In genomic region chr4:1342003-1342402, GRCh38 we compare ENCODE assay signal across 33 cellular contexts. TPM values are rescaled to one million over a fixed set of nuclear protein-coding genes. Genes with fewer than 3 reads are reported as not detected.
DNase-seq lines count a peak whose midpoint lies in the region; ATAC-seq, FAIRE-seq and TF ChIP-seq lines count a peak whose summit lies in the region.
"Had no signal": no experiment of that assay in that cellular context is flagged by ENCODE, and none has a peak within 500 bp of the region (broad histone marks: within the 10 kb centered on the region; RNA-seq: fewer than 3 reads in every experiment).

No MANE protein-coding gene starts in this region.

- H3K4me2 ChIP-seq in K562 (ENCODE audit: insufficient read depth, low read length), result no peak overlapping the region

- WGBS in K562 (ENCODE audit: insufficient coverage, low coverage, missing lambda C conversion rate), result 95% methylated on average over 1 of the region's 1 CpG
- 95 to 98% (median 97%) methylated on average over 1 of the region's 1 CpG for WGBS in ovary, 3 donors

- intact Hi-C loops in K562 (cut with micrococcal nuclease), result no loop called here
- intact Hi-C loops in kidney (cut with DNase I), result no loop called here
- intact Hi-C loops in ovary (cut with DNase I), result loop anchor here in 1 of 4 donors (10.0 kb wide), 1 partner anchor 167 kb away; the partner anchor contains the start of gene SPON2

- H3K27me3 ChIP-seq in K562 (ENCODE audit: control insufficient read depth in 2 of 2, insufficient read depth in 2 of 2, low read length in 2 of 2), result no peaks in the 10 kb centered on the region
- H3K27me3 ChIP-seq in ovary, result no peaks in the 10 kb centered on the region
- no peaks in the 10 kb centered on the region for H3K27me3 ChIP-seq in SJCRH30
- no peaks in the 10 kb centered on the region for H3K27me3 ChIP-seq in H7 (ENCODE audit: control insufficient read depth, insufficient read depth, low read length)
- H3K27me3 ChIP-seq: ascending aorta, cardiac muscle cell, heart right ventricle, Peyer's patch, suprapubic skin, upper lobe of right lung had no signal

- no peak for DNase-seq in activated T-cell treated with anti-CD3 and anti-CD28 coated beads, Interleukin-2, amount 50 U/mL, for 72 hours
- DNase-seq in activated T-cell treated with anti-CD3 and anti-CD28 coated beads for 4 hours (no peak), K562 (ENCODE audit: extremely low read depth in 1 of 4, low spot score in 3 of 4) (no peak), kidney (peak; percentile 2), ovary (no peak), SJCRH30 (no peak), OCI-M1 (lab: John Stamatoyannopoulos, UW) (no peak), H7 (no peak)
- DNase-seq: activated gamma-delta T cell; activated naive CD8-positive, alpha-beta T cell treated with anti-CD3 and anti-CD28 coated beads, Interleukin-2, amount 10 ng/mL, durations not matched to agents 7 days and 5 days; cortex of kidney; EL; foreskin melanocyte; heart right ventricle; KG1; kidney glomerular epithelial cell; lower lobe of right lung; MV-4-11; naive thymus-derived CD8-positive, alpha-beta T cell; NCI-H1694; occipital lobe; Peyer's patch; SHP77; stimulated activated naive CD4-positive, alpha-beta T cell; upper lobe of right lung had no signal

- H3K4me3 ChIP-seq in K562, result no peak overlapping the region
- no peak overlapping the region for H3K4me3 ChIP-seq in kidney (ENCODE audit: low read length in 2 of 2)
- H3K4me3 ChIP-seq in ovary, result no peak overlapping the region
- no peak overlapping the region for H3K4me3 ChIP-seq in SJCRH30
- H3K4me3 ChIP-seq in H7 (ENCODE audit: insufficient read depth, low read depth, low read length), result no peak overlapping the region
- H3K4me3 ChIP-seq: ascending aorta, cardiac muscle cell, heart right ventricle, lower lobe of right lung, Peyer's patch, suprapubic skin, upper lobe of right lung had no signal

- peaks cover 36% of the 10 kb centered on the region for H3K4me1 Mint-ChIP-seq in activated T-cell treated with anti-CD3 and anti-CD28 coated beads, Interleukin-2, amount 50 U/mL, for 72 hours (ENCODE audit: low read depth)

- no TSS peak for BruUV-seq in K562 (replicated peaks; lab: Mats Ljungman, UMichigan)

- H3K36me3 ChIP-seq in K562 (ENCODE audit: control insufficient read depth, insufficient read depth, low read length), result peaks cover 45% of the 10 kb centered on the region; the same call in 2 of the 3 replicates
- H3K36me3 ChIP-seq in kidney (ENCODE audit: control insufficient read depth in 1 of 2, insufficient read depth in 2 of 2, low read length in 2 of 2), result peaks cover 20 to 29% of the 10 kb centered on the region in 2 donors
- no peaks in the 10 kb centered on the region for H3K36me3 ChIP-seq in ovary
- peaks cover 32% of the 10 kb centered on the region for H3K36me3 ChIP-seq in SJCRH30
- peaks cover 11% of the 10 kb centered on the region for H3K36me3 ChIP-seq in H7 (replicated peaks; ENCODE audit: control insufficient read depth, insufficient read depth, low read length)

- H2AFZ ChIP-seq in K562 (ENCODE audit: low read depth, low read length), result no peak overlapping the region

- H3K9ac ChIP-seq in K562 (ENCODE audit: insufficient read depth in 1 of 2, low read depth in 2 of 2, low read length in 2 of 2), result no peak overlapping the region
- no peak overlapping the region for H3K9ac ChIP-seq in kidney (ENCODE audit: low read length in 2 of 2)

- H3K9me1 ChIP-seq in K562 (ENCODE audit: control insufficient read depth, insufficient read depth, low read length), result no peaks in the 10 kb centered on the region

- TF ChIP-seq CTCF in K562 (IDR thresholded peaks at IDR 0.05 in 2 of 3, conservative IDR thresholded peaks at IDR 0.05 in 1 of 3; ENCODE audit: insufficient read depth in 2 of 3, low read depth in 1 of 3, low read length in 3 of 3) (no peak), kidney (IDR thresholded peaks at IDR 0.05; ENCODE audit: borderline replicate concordance, extremely low read depth, insufficient read depth) (no peak), ovary (IDR thresholded peaks at IDR 0.05) (no peak)

- TF ChIP-seq EP300 in K562 (IDR thresholded peaks at IDR 0.05; ENCODE audit: low read length) (no peak), ovary (IDR thresholded peaks at IDR 0.05) (no peak)

- ATAC-seq in activated T-cell treated with anti-CD3 and anti-CD28 coated beads, Interleukin-2, amount 50 U/mL, for 72 hours (replicated peaks in 1 of 2), result no peak
- no peak for ATAC-seq in K562
- ATAC-seq: esophagus mucosa; heart right ventricle; lower lobe of right lung; naive thymus-derived CD8-positive, alpha-beta T cell; upper lobe of right lung had no signal

- no peak overlapping the region for H3K4me3 Mint-ChIP-seq in activated T-cell treated with anti-CD3 and anti-CD28 coated beads, Interleukin-2, amount 50 U/mL, for 72 hours
- H3K4me3 Mint-ChIP-seq: activated naive CD8-positive, alpha-beta T cell treated with anti-CD3 and anti-CD28 coated beads, Interleukin-2, amount 10 ng/mL, durations not matched to agents 7 days and 5 days; naive thymus-derived CD8-positive, alpha-beta T cell had no signal

- H3K27ac Mint-ChIP-seq in activated T-cell treated with anti-CD3 and anti-CD28 coated beads, Interleukin-2, amount 50 U/mL, for 72 hours, result peak overlapping the region; percentile 48
- H3K27ac Mint-ChIP-seq: activated naive CD8-positive, alpha-beta T cell treated with anti-CD3 and anti-CD28 coated beads, Interleukin-2, amount 10 ng/mL, durations not matched to agents 7 days and 5 days had no signal

- peaks cover 0 to 3% of the 10 kb centered on the region in 2 donors for H3K9me3 Mint-ChIP-seq in activated T-cell treated with anti-CD3 and anti-CD28 coated beads, Interleukin-2, amount 50 U/mL, for 72 hours
- H3K9me3 Mint-ChIP-seq: activated naive CD8-positive, alpha-beta T cell treated with anti-CD3 and anti-CD28 coated beads, Interleukin-2, amount 10 ng/mL, durations not matched to agents 7 days and 5 days; naive thymus-derived CD8-positive, alpha-beta T cell had no signal

- no peak for TF ChIP-seq RAD21 in K562 (CRISPR knock-in tag; conservative IDR thresholded peaks at IDR 0.05 in 1 of 2, IDR thresholded peaks at IDR 0.05 in 1 of 2)

- FAIRE-seq in K562 (lab: Jason Lieb, UNC) (no peak), kidney (lab: Jason Lieb, UNC) (no peak)
- FAIRE-seq: A204.1, GM19239, H54, HTR-8/SVneo had no signal

- POLR2A ChIA-PET in K562 (lab: Yijun Ruan, JAX), result no interaction called here

- CTCF ChIA-PET in K562 (lab: Yijun Ruan, JAX; ENCODE audit: low intra/inter-chr PET ratio), result no interaction called here

- in situ Hi-C loops in K562 (cut with MboI), result no loop called here

- no peak overlapping the region for H3K27ac ChIP-seq in K562 (ENCODE audit: extremely low read depth, low read depth, low read length)
- H3K27ac ChIP-seq in kidney (ENCODE audit: low read depth in 2 of 2, low read length in 2 of 2), result no peak overlapping the region
- no peak overlapping the region for H3K27ac ChIP-seq in ovary
- H3K27ac ChIP-seq in SJCRH30, result no peak overlapping the region
- H3K27ac ChIP-seq: ascending aorta, cardiac muscle cell, lower lobe of right lung, Peyer's patch, suprapubic skin, upper lobe of right lung had no signal

- H3K9me3 ChIP-seq in K562 (replicated peaks; ENCODE audit: control insufficient read depth, insufficient read depth, low read depth, low read length) (no peaks in the 10 kb centered on the region), kidney (ENCODE audit: control insufficient read depth in 1 of 2, low read length in 2 of 2) (no peaks in the 10 kb centered on the region), ovary (no peaks in the 10 kb centered on the region), SJCRH30 (replicated peaks) (no peaks in the 10 kb centered on the region)
- H3K9me3 ChIP-seq: ascending aorta, heart right ventricle, lower lobe of right lung, Peyer's patch, suprapubic skin, upper lobe of right lung had no signal

- H3K79me2 ChIP-seq in K562 (ENCODE audit: control insufficient read depth, insufficient read depth, low read length), result peaks cover 11% of the 10 kb centered on the region

- H4K20me1 ChIP-seq in K562 (replicated peaks; ENCODE audit: control insufficient read depth, insufficient read depth, low read length), result no peaks in the 10 kb centered on the region

- no peaks in the 10 kb centered on the region for H3K27me3 Mint-ChIP-seq in activated T-cell treated with anti-CD3 and anti-CD28 coated beads, Interleukin-2, amount 50 U/mL, for 72 hours (ENCODE audit: low read depth)
- H3K27me3 Mint-ChIP-seq: activated naive CD8-positive, alpha-beta T cell treated with anti-CD3 and anti-CD28 coated beads, Interleukin-2, amount 10 ng/mL, durations not matched to agents 7 days and 5 days; naive thymus-derived CD8-positive, alpha-beta T cell had no signal

- TF ChIP-seq POLR2A in K562 (conservative IDR thresholded peaks at IDR 0.05) (no peak), ovary (IDR thresholded peaks at IDR 0.05) (no peak)

- H3K4me1 ChIP-seq in K562 (replicated peaks in 1 of 2; ENCODE audit: control insufficient read depth in 2 of 2, insufficient read depth in 2 of 2, low read length in 2 of 2) (peaks cover 4 to 23% of the 10 kb centered on the region in 2 experiments; a peak in 3 of 5 replicates), kidney (ENCODE audit: control insufficient read depth in 1 of 2, insufficient read depth in 1 of 2, low read depth in 1 of 2, low read length in 2 of 2) (peaks cover 0 to 3% of the 10 kb centered on the region in 2 donors), ovary (ENCODE audit: insufficient read depth) (peaks cover 2% of the 10 kb centered on the region), SJCRH30 (no peaks in the 10 kb centered on the region)

- peaks cover 15 to 16% of the 10 kb centered on the region in 2 donors for H3K36me3 Mint-ChIP-seq in activated T-cell treated with anti-CD3 and anti-CD28 coated beads, Interleukin-2, amount 50 U/mL, for 72 hours (ENCODE audit: insufficient read depth in 2 of 2)

RNA-seq across cellular contexts. Expression of gene UVSSA, which starts 5.0 kb away (rescaled TPM):
- 10 to 100 TPM; 23.0 to 25.8 TPM for total RNA-seq in activated T-cell treated with anti-CD3 and anti-CD28 coated beads, Interleukin-2, amount 50 U/mL, for 72 hours
- 74.2 and 130 TPM in 2 replicates for total RNA-seq in K562 (2011; cell fraction: chromatin; rRNA removed; ENCODE audit: low replicate concordance)
- total RNA-seq in K562 (2011; cell fraction: nucleolus; rRNA removed), result 56.7 and 60.5 TPM in 2 replicates
- 48.0 and 51.4 TPM in 2 replicates for total RNA-seq in K562 (2011; cell fraction: nucleoplasm; rRNA removed)
- 4.5 and 5.4 TPM in 2 replicates for total RNA-seq in K562 (2014; rRNA removed)
- 1.5 TPM in 2 replicates for total RNA-seq in K562 (2014; rRNA removed; fragmentation: Illumina TruSeq; extraction: Trizol)
- 2.6 and 2.9 TPM in 2 replicates for total RNA-seq in K562 (2015; rRNA removed; fragmentation: Illumina TruSeq; extraction: Trizol)
- 12.4 and 14.6 TPM in 2 replicates for total RNA-seq in K562 (2021)
- polyA plus RNA-seq in K562 (2011; rRNA removed), result 3.5 and 7.2 TPM in 2 replicates
- 3.2 and 3.4 TPM in 2 replicates for polyA plus RNA-seq in K562 (2011; cell fraction: cytosol; rRNA removed)
- 46.4 and 58.8 TPM in 2 replicates for polyA plus RNA-seq in K562 (2011; cell fraction: nucleus; rRNA removed)
- 5.4 and 8.3 TPM in 2 replicates for polyA plus RNA-seq in K562 (2012)
- 3.3 and 4.7 TPM in 2 replicates for polyA plus RNA-seq in K562 (2014; fragmentation: Illumina TruSeq; extraction: Trizol)
- polyA plus RNA-seq in K562 (2014; fragmentation: Nextera tagmentation; extraction: Ambion mirVana), result under 1 TPM; 0.21 to 0.27 TPM
- 5.8 and 9.2 TPM in 2 replicates for polyA plus RNA-seq in K562 (2014; rRNA removed)
- 2.9 and 3.6 TPM in 2 replicates for polyA minus RNA-seq in K562 (2011; rRNA and poly(A)+ RNA removed)
- 3.3 TPM in 2 replicates for polyA minus RNA-seq in K562 (2011; cell fraction: cytosol; rRNA and poly(A)+ RNA removed)
- 12.8 and 18.4 TPM in 2 replicates for polyA minus RNA-seq in K562 (2011; cell fraction: nucleus; rRNA and poly(A)+ RNA removed)
- total RNA-seq in kidney, result 32.5 TPM
- polyA plus RNA-seq in kidney (ENCODE audit: insufficient read depth, low read depth, low replicate concordance), result 5.2 TPM
- 10 to 100 TPM; 12.1 to 24.7 (median 19.1) TPM for total RNA-seq in ovary
- 1 to 10 TPM; 3.8 to 6.6 TPM for polyA plus RNA-seq in ovary
- total RNA-seq in SJCRH30 (2014; rRNA removed; shearing (Covaris generic)), result 3.4 and 5.8 TPM in 2 replicates
- total RNA-seq in H7 (2014; rRNA removed; shearing (Covaris generic)), result 12.6 and 16.1 TPM in 2 replicates

RNA-seq across cellular contexts. Expression of gene MAEA, which starts 52.3 kb away (rescaled TPM):
- total RNA-seq in activated T-cell treated with anti-CD3 and anti-CD28 coated beads, Interleukin-2, amount 50 U/mL, for 72 hours, result 10 to 100 TPM; 38.4 to 48.4 TPM
- total RNA-seq in K562 (2011; cell fraction: chromatin; rRNA removed; ENCODE audit: low replicate concordance), result 97.9 and 170 TPM in 2 replicates
- 114 and 125 TPM in 2 replicates for total RNA-seq in K562 (2011; cell fraction: nucleolus; rRNA removed)
- 91.9 and 96.7 TPM in 2 replicates for total RNA-seq in K562 (2011; cell fraction: nucleoplasm; rRNA removed)
- 63.2 and 104 TPM in 2 replicates for total RNA-seq in K562 (2014; rRNA removed)
- total RNA-seq in K562 (2014; rRNA removed; fragmentation: Illumina TruSeq; extraction: Trizol), result 18.7 and 20.5 TPM in 2 replicates
- 45.0 and 48.7 TPM in 2 replicates for total RNA-seq in K562 (2015; rRNA removed; fragmentation: Illumina TruSeq; extraction: Trizol)
- total RNA-seq in K562 (2021), result 84.4 and 86.5 TPM in 2 replicates
- 59.3 and 60.8 TPM in 2 replicates for polyA plus RNA-seq in K562 (2011; rRNA removed)
- 74.2 and 137 TPM in 2 replicates for polyA plus RNA-seq in K562 (2011; cell fraction: cytosol; rRNA removed)
- polyA plus RNA-seq in K562 (2011; cell fraction: nucleus; rRNA removed), result 133 and 220 TPM in 2 replicates
- polyA plus RNA-seq in K562 (2012), result 70.1 and 73.0 TPM in 2 replicates
- polyA plus RNA-seq in K562 (2014; fragmentation: Illumina TruSeq; extraction: Trizol), result 34.3 and 57.0 TPM in 2 replicates
- polyA plus RNA-seq in K562 (2014; fragmentation: Nextera tagmentation; extraction: Ambion mirVana), result 1 to 10 TPM; 2.1 to 4.7 TPM
- 72.5 and 74.7 TPM in 2 replicates for polyA plus RNA-seq in K562 (2014; rRNA removed)
- 25.7 and 39.9 TPM in 2 replicates for polyA minus RNA-seq in K562 (2011; rRNA and poly(A)+ RNA removed)
- polyA minus RNA-seq in K562 (2011; cell fraction: cytosol; rRNA and poly(A)+ RNA removed), result 62.0 and 64.6 TPM in 2 replicates
- polyA minus RNA-seq in K562 (2011; cell fraction: nucleus; rRNA and poly(A)+ RNA removed), result 51.3 and 58.3 TPM in 2 replicates
- total RNA-seq in kidney, result 75.2 TPM
- polyA plus RNA-seq in kidney (ENCODE audit: insufficient read depth, low read depth, low replicate concordance), result 65.0 TPM
- total RNA-seq in ovary, result 10 to 100 TPM; 48.3 to 71.3 (median 56.7) TPM
- 10 to 100 TPM; 23.8 to 60.7 TPM for polyA plus RNA-seq in ovary
- total RNA-seq in SJCRH30 (2014; rRNA removed; shearing (Covaris generic)), result 54.1 and 55.3 TPM in 2 replicates
- total RNA-seq in H7 (2014; rRNA removed; shearing (Covaris generic)), result 65.4 and 80.6 TPM in 2 replicates
